Comparison of ENCODE assay signal across 1 cellular context in the genomic region with DNA sequence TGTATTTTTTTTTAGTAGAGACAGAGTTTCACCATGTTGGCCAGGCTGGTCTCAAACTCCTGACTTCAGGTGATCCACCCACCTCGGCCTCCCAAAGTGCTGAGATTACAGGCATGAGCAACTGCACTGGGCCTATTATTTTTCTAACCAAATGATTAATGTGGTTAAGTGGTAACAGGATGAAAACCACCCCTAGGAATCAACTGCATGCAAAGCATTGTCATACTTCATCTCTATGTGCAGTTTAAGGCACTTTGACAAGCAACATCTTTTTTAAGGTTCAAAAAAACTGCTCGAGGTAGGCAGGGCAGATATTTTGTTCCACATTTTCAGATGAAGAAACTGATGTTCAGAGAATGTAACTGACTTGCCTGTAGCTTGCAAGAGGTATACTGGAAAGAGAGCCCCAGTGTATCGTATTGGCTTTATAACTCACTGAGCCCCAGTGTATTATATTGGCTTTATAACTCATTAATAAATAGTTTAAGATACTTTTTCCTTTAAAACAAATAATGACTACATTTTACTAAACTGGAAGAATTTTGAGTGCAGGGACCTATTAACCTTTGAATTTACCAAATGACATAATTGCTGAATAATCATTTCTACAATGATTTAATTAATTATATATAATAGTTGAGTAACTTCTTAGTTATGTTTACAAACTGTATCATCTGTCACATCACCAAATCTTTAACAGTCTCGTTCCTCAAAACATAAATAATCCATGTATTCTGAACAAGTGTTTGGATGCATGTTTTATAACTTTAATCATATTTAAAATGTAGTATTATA.
TF ChIP-seq lines count a peak whose summit lies in the region.

No MANE protein-coding gene starts in this region.

TF ChIP-seq in K562, 482 proteins besides CTCF, POLR2A, EP300 and RAD21:
- peak; percentile 62; the same call in 1 of the 2 replicates for TF ChIP-seq MAFG (tag; conservative IDR thresholded peaks at IDR 0.05)
- no peak for TF ChIP-seq KDM2B (CRISPR knock-in tag; IDR thresholded peaks at IDR 0.05)
- peak; percentile 78 for TF ChIP-seq C11orf30 (IDR thresholded peaks at IDR 0.05; ENCODE audit: low read depth)
- TF ChIP-seq RAD51 (IDR thresholded peaks at IDR 0.05; ENCODE audit: borderline replicate concordance, low read depth) = no peak
- no peak for TF ChIP-seq PHB (CRISPR knock-in tag; IDR thresholded peaks at IDR 0.05)
- peak; percentile 86 for TF ChIP-seq ZNF316 (IDR thresholded peaks at IDR 0.05)
- TF ChIP-seq MAFK (IDR thresholded peaks at IDR 0.05; ENCODE audit: low read length) = peak; percentile 66; the same call in 1 of the 2 replicates
- TF ChIP-seq MAFF (IDR thresholded peaks at IDR 0.05; ENCODE audit: low read length) = peak; percentile 59; the same call in 1 of the 2 replicates
